In genomic region chrX:48584698-48585097, GRCh38 we compare ENCODE assay signal across 26 cellular contexts. TPM values are rescaled to one million over a fixed set of nuclear protein-coding genes. Genes with fewer than 3 reads are reported as not detected.
A peak's percentile ranks its signal among the peaks of the same experiment; 100 is the strongest.
DNase-seq lines count a peak whose midpoint lies in the region; ATAC-seq, FAIRE-seq and TF ChIP-seq lines count a peak whose summit lies in the region.
"Had no signal": no experiment of that assay in that cellular context is flagged by ENCODE, and none has a peak within 500 bp of the region (broad histone marks: within the 10 kb centered on the region; RNA-seq: fewer than 3 reads in every experiment).

No MANE protein-coding gene starts in this region.

- no peaks in the 10 kb centered on the region for H3K79me2 ChIP-seq in GM12878 (ENCODE audit: control insufficient read depth, insufficient read depth, low read length)

- no peak overlapping the region for H3K4me3 Mint-ChIP-seq in activated T-helper 17 cell treated with anti-CD3 and anti-CD28 coated beads, Interleukin-2, amount 50 U/mL, for 72 hours
- H3K4me3 Mint-ChIP-seq in stimulated activated effector memory CD8-positive, alpha-beta T cell treated with anti-CD3 and anti-CD28 coated beads, Interleukin-12 subunit alpha, Interleukin-12 subunit beta, amount 100 ng/mL, for 72 hours, result no peak overlapping the region
- H3K4me3 Mint-ChIP-seq: B cell; CD4-positive, alpha-beta T cell; CD8-positive, alpha-beta T cell had no signal

- CTCF ChIA-PET in GM12878 (lab: Yijun Ruan, JAX), result no interaction called here

- intact Hi-C loops in GM12878 (cut with micrococcal nuclease; ENCODE audit: unreplicated experiment), result no loop called here

- H3K27me3 Mint-ChIP-seq in activated T-helper 17 cell treated with anti-CD3 and anti-CD28 coated beads, Interleukin-2, amount 50 U/mL, for 72 hours, result no peaks in the 10 kb centered on the region
- H3K27me3 Mint-ChIP-seq: B cell; CD4-positive, alpha-beta T cell had no signal

- peak; percentile 14 for FAIRE-seq in GM19239 (lab: Jason Lieb, UNC)
- no peak for FAIRE-seq in GM12878 (lab: Jason Lieb, UNC)
- FAIRE-seq: A204.1, GM12891 had no signal

- RAD21 ChIA-PET in GM12878 (lab: Charles Lee; ENCODE audit: unreplicated experiment), result no interaction called here

- H2AFZ ChIP-seq in GM12878 (ENCODE audit: control insufficient read depth, low read depth, low read length), result no peak overlapping the region

- no peak for TF ChIP-seq CTCF in GM12878 (IDR thresholded peaks at IDR 0.05 in 2 of 3, conservative IDR thresholded peaks at IDR 0.05 in 1 of 3; ENCODE audit: control insufficient read depth in 2 of 3, extremely low read depth in 1 of 3, insufficient read depth in 1 of 3, low read depth in 3 of 3, low read length in 3 of 3)

- POLR2A ChIA-PET in GM12878 (lab: Charles Lee), result no interaction called here

- no peak overlapping the region for H3K27ac Mint-ChIP-seq in activated T-helper 17 cell treated with anti-CD3 and anti-CD28 coated beads, Interleukin-2, amount 50 U/mL, for 72 hours
- H3K27ac Mint-ChIP-seq in stimulated activated effector memory CD8-positive, alpha-beta T cell treated with anti-CD3 and anti-CD28 coated beads, Interleukin-12 subunit alpha, Interleukin-12 subunit beta, amount 100 ng/mL, for 72 hours, result no peak overlapping the region
- H3K27ac Mint-ChIP-seq: B cell; CD4-positive, alpha-beta T cell; CD8-positive, alpha-beta T cell had no signal

- peaks cover 3% of the 10 kb centered on the region for H3K36me3 Mint-ChIP-seq in activated T-helper 17 cell treated with anti-CD3 and anti-CD28 coated beads, Interleukin-2, amount 50 U/mL, for 72 hours (ENCODE audit: low read depth)
- H3K36me3 Mint-ChIP-seq in stimulated activated effector memory CD8-positive, alpha-beta T cell treated with anti-CD3 and anti-CD28 coated beads, Interleukin-12 subunit alpha, Interleukin-12 subunit beta, amount 100 ng/mL, for 72 hours, result peaks cover 5% of the 10 kb centered on the region

- H3K9me3 Mint-ChIP-seq in activated T-helper 17 cell treated with anti-CD3 and anti-CD28 coated beads, Interleukin-2, amount 50 U/mL, for 72 hours, result no peaks in the 10 kb centered on the region
- no peaks in the 10 kb centered on the region for H3K9me3 Mint-ChIP-seq in stimulated activated effector memory CD8-positive, alpha-beta T cell treated with anti-CD3 and anti-CD28 coated beads, Interleukin-12 subunit alpha, Interleukin-12 subunit beta, amount 100 ng/mL, for 72 hours
- H3K9me3 Mint-ChIP-seq: CD4-positive, alpha-beta T cell; CD8-positive, alpha-beta T cell had no signal

- no peak for TF ChIP-seq RAD21 in GM12878 (IDR thresholded peaks at IDR 0.05; ENCODE audit: insufficient read depth, low read depth, low read length)

- no peak overlapping the region for H3K4me2 ChIP-seq in GM12878 (ENCODE audit: control insufficient read depth, insufficient read depth)
- H3K4me2 ChIP-seq: BLaER1 treated with 17β-estradiol and CSF1 and Interleukin-3, amounts not matched to agents 10 nM and 100 nM had no signal

- SMC1A ChIA-PET in GM12878 (lab: Charles Lee; ENCODE audit: uncharacterized antibody, unreplicated experiment), result no interaction called here

- no peak for TF ChIP-seq POLR2A in GM12878 (IDR thresholded peaks at IDR 0.05; ENCODE audit: low read depth, low read length)

- WGBS in GM12878 (ENCODE audit: insufficient coverage, insufficient replicate concordance, low lambda C conversion rate, missing lambda C conversion rate), result 21% methylated on average over 2 of the region's 2 CpGs

- TF ChIP-seq EP300 in GM12878 (IDR thresholded peaks at IDR 0.05; ENCODE audit: borderline replicate concordance in 1 of 2, control insufficient read depth in 1 of 2, low read depth in 2 of 2, low read length in 2 of 2), result no peak

- BruUV-seq in GM12878 (replicated peaks; lab: Mats Ljungman, UMichigan), result no TSS peak

- H3K4me3 ChIP-seq in GM12878, result no peak overlapping the region
- H3K4me3 ChIP-seq: BLaER1 treated with 17β-estradiol and CSF1 and Interleukin-3, amounts not matched to agents 10 nM and 100 nM had no signal

- H3K9me3 ChIP-seq in GM12878 (replicated peaks; ENCODE audit: control insufficient read depth, insufficient read depth, low read length), result no peaks in the 10 kb centered on the region
- H3K9me3 ChIP-seq: BLaER1 treated with 17β-estradiol and CSF1 and Interleukin-3, amounts not matched to agents 10 nM and 100 nM; Caco-2 had no signal

- peak; percentile 42 for ATAC-seq in activated T-helper 17 cell treated with anti-CD3 and anti-CD28 coated beads, Interleukin-2, amount 50 U/mL, for 72 hours (replicated peaks)
- ATAC-seq in GM12878 (peak; percentile 35), HG03139 (IDR thresholded peaks at IDR 0.05; ENCODE audit: unreplicated experiment) (no peak)
- ATAC-seq in stimulated activated effector memory CD8-positive, alpha-beta T cell treated with anti-CD3 and anti-CD28 coated beads, Interleukin-12 subunit alpha, Interleukin-12 subunit beta, amount 100 ng/mL, for 72 hours, result peak; percentile 44
- ATAC-seq: CD8-positive, alpha-beta T cell had no signal

- no peaks in the 10 kb centered on the region for H3K36me3 ChIP-seq in GM12878 (ENCODE audit: control insufficient read depth in 2 of 2, insufficient read depth in 2 of 2, low read length in 1 of 2)

- no peak overlapping the region for H3K27ac ChIP-seq in GM12878 (ENCODE audit: control insufficient read depth, insufficient read depth)
- H3K27ac ChIP-seq: BLaER1 treated with 17β-estradiol and CSF1 and Interleukin-3, amounts not matched to agents 10 nM and 100 nM; C4-2B had no signal

- in situ Hi-C loops in GM12878 (cut with MboI), result no loop called here

- H3K4me1 ChIP-seq in GM12878 (ENCODE audit: control insufficient read depth, insufficient read depth, low read length), result no peaks in the 10 kb centered on the region
- H3K4me1 ChIP-seq: BLaER1 treated with 17β-estradiol and CSF1 and Interleukin-3, amounts not matched to agents 10 nM and 100 nM had no signal

- no peaks in the 10 kb centered on the region for H3K27me3 ChIP-seq in GM12878 (replicated peaks in 1 of 2; ENCODE audit: control insufficient read depth in 2 of 2, insufficient read depth in 2 of 2, low read length in 1 of 2)

- H4K20me1 ChIP-seq in GM12878 (ENCODE audit: control insufficient read depth, insufficient read depth), result no peaks in the 10 kb centered on the region

- DNase-seq in GM19239 (ENCODE audit: insufficient read length, low spot score) (no peak), GM12878 (ENCODE audit: low read depth, low spot score) (no peak), NCI-H2029 (lab: John Stamatoyannopoulos, UW) (no peak)
- no peak for DNase-seq in stimulated activated effector memory CD8-positive, alpha-beta T cell treated with anti-CD3 and anti-CD28 coated beads, Interleukin-12 subunit alpha, Interleukin-12 subunit beta, amount 100 ng/mL, for 72 hours (ENCODE audit: low spot score in 2 of 2)
- no peak for DNase-seq in stimulated activated CD4-positive, alpha-beta T cell treated with anti-CD3 and anti-CD28 coated beads, Interleukin-1b, Interleukin-23, amount 100 ng/mL, for 48 hours
- DNase-seq in activated CD4-positive, CD25-positive, alpha-beta regulatory T cell treated with anti-CD3 and anti-CD28 coated beads, Interleukin-2, amount 50 U/mL, for 72 hours, result no peak
- DNase-seq: 8988T; AML-193; Caco-2; Calu3; CD4-positive, alpha-beta T cell; CD8-positive, alpha-beta T cell; DMS 273 treated with DMSO at 0.1 percent for 48 hours; DMS153; DMS53; DMS79; DND-41; EL; GDM1 had no signal

- no peak overlapping the region for H3K9ac ChIP-seq in GM12878 (ENCODE audit: control insufficient read depth, insufficient read depth, low read length)
- H3K9ac ChIP-seq: BLaER1 treated with 17β-estradiol and CSF1 and Interleukin-3, amounts not matched to agents 10 nM and 100 nM had no signal

- H3K4me1 Mint-ChIP-seq in activated T-helper 17 cell treated with anti-CD3 and anti-CD28 coated beads, Interleukin-2, amount 50 U/mL, for 72 hours, result peaks cover 3% of the 10 kb centered on the region
- no peaks in the 10 kb centered on the region for H3K4me1 Mint-ChIP-seq in stimulated activated effector memory CD8-positive, alpha-beta T cell treated with anti-CD3 and anti-CD28 coated beads, Interleukin-12 subunit alpha, Interleukin-12 subunit beta, amount 100 ng/mL, for 72 hours

RNA-seq across cellular contexts. Expression of gene RBM3, which starts 10.4 kb away (rescaled TPM):
- 100 to 1,000 TPM; 176 to 335 TPM for total RNA-seq in activated T-helper 17 cell treated with anti-CD3 and anti-CD28 coated beads, Interleukin-2, amount 50 U/mL, for 72 hours
- 140 and 144 TPM in 2 replicates for total RNA-seq in GM12878 (2013; cell fraction: nucleolus; rRNA removed)
- 330 and 346 TPM in 2 replicates for total RNA-seq in GM12878 (2014; rRNA removed)
- 398 and 417 TPM in 2 replicates for total RNA-seq in GM12878 (2014; rRNA removed; fragmentation: Illumina TruSeq; extraction: Trizol)
- total RNA-seq in GM12878 (2021), result 269 and 304 TPM in 2 replicates
- 227 TPM for polyA plus RNA-seq in GM12878 (2011; ENCODE audit: low read depth)
- polyA plus RNA-seq in GM12878 (2011; rRNA removed), result 174 and 221 TPM in 2 replicates
- polyA plus RNA-seq in GM12878 (2011; cell fraction: cytosol; rRNA removed), result 116 and 147 TPM in 2 replicates
- polyA plus RNA-seq in GM12878 (2011; cell fraction: nucleus; rRNA removed), result 135 and 166 TPM in 2 replicates
- 207 and 257 TPM in 2 replicates for polyA plus RNA-seq in GM12878 (2012)
- 435 and 467 TPM in 2 replicates for polyA plus RNA-seq in GM12878 (2014; fragmentation: Illumina TruSeq; extraction: Trizol)
- 100 to 1,000 TPM; 170 to 179 TPM for polyA plus RNA-seq in GM12878 (2014; fragmentation: Nextera tagmentation; extraction: Ambion mirVana)
- polyA plus RNA-seq in GM12878 (2014; rRNA removed), result 385 and 405 TPM in 2 replicates
- 100 to 1,000 TPM; 209 to 213 TPM for polyA plus RNA-seq in GM12878 (2016; fragmentation: Nextera tagmentation; extraction: Ambion mirVana)
- 171 and 172 TPM in 2 replicates for polyA minus RNA-seq in GM12878 (2011; rRNA and poly(A)+ RNA removed)
- 49.4 and 51.5 TPM in 2 replicates for polyA minus RNA-seq in GM12878 (2011; cell fraction: cytosol; rRNA and poly(A)+ RNA removed)
- 75.9 and 125 TPM in 2 replicates for polyA minus RNA-seq in GM12878 (2011; cell fraction: nucleus; rRNA and poly(A)+ RNA removed)

RNA-seq across cellular contexts. Expression of gene WDR13, which starts 12.6 kb away (rescaled TPM):
- total RNA-seq in activated T-helper 17 cell treated with anti-CD3 and anti-CD28 coated beads, Interleukin-2, amount 50 U/mL, for 72 hours, result 10 to 100 TPM; 45.6 to 74.0 TPM
- total RNA-seq in GM12878 (2013; cell fraction: nucleolus; rRNA removed), result 38.3 and 49.7 TPM in 2 replicates
- total RNA-seq in GM12878 (2014; rRNA removed) (51.1 and 52.0 TPM in 2 replicates), GM12878 (2014; rRNA removed; fragmentation: Illumina TruSeq; extraction: Trizol) (16.3 and 17.2 TPM in 2 replicates), GM12878 (2021) (49.5 and 54.3 TPM in 2 replicates)
- polyA plus RNA-seq in GM12878 (2011; ENCODE audit: low read depth), result 18.0 TPM
- polyA plus RNA-seq in GM12878 (2011; rRNA removed) (11.8 and 19.6 TPM in 2 replicates), GM12878 (2014; fragmentation: Illumina TruSeq; extraction: Trizol) (3.9 and 19.8 TPM in 2 replicates), GM12878 (2014; fragmentation: Nextera tagmentation; extraction: Ambion mirVana) (10 to 100 TPM in 1 of 2 experiments, 1 to 10 TPM in 1; 6.9 to 20.1 TPM), GM12878 (2014; rRNA removed) (37.6 and 52.1 TPM in 2 replicates), GM12878 (2016; fragmentation: Nextera tagmentation; extraction: Ambion mirVana) (10 to 100 TPM; 44.6 to 62.7 TPM)
- 64.8 and 77.2 TPM in 2 replicates for polyA plus RNA-seq in GM12878 (2011; cell fraction: cytosol; rRNA removed)
- polyA plus RNA-seq in GM12878 (2011; cell fraction: nucleus; rRNA removed), result 191 and 250 TPM in 2 replicates
- polyA plus RNA-seq in GM12878 (2012), result 64.4 and 133 TPM in 2 replicates
- 18.4 and 45.3 TPM in 2 replicates for polyA minus RNA-seq in GM12878 (2011; rRNA and poly(A)+ RNA removed)
- 13.3 and 19.9 TPM in 2 replicates for polyA minus RNA-seq in GM12878 (2011; cell fraction: cytosol; rRNA and poly(A)+ RNA removed)
- polyA minus RNA-seq in GM12878 (2011; cell fraction: nucleus; rRNA and poly(A)+ RNA removed), result 15.0 and 31.8 TPM in 2 replicates

RNA-seq across cellular contexts. Expression of gene TBC1D25, which starts 45.2 kb away (rescaled TPM):
- 10 to 100 TPM; 19.4 to 25.4 TPM for total RNA-seq in activated T-helper 17 cell treated with anti-CD3 and anti-CD28 coated beads, Interleukin-2, amount 50 U/mL, for 72 hours
- total RNA-seq in GM12878 (2013; cell fraction: nucleolus; rRNA removed), result 12.4 and 13.6 TPM in 2 replicates
- total RNA-seq in GM12878 (2014; rRNA removed), result 8.0 and 8.3 TPM in 2 replicates
- 2.0 and 2.7 TPM in 2 replicates for total RNA-seq in GM12878 (2014; rRNA removed; fragmentation: Illumina TruSeq; extraction: Trizol)
- 17.3 and 20.6 TPM in 2 replicates for total RNA-seq in GM12878 (2021)
- polyA plus RNA-seq in GM12878 (2011; ENCODE audit: low read depth), result 9.3 TPM
- polyA plus RNA-seq in GM12878 (2011; rRNA removed), result 3.6 and 9.6 TPM in 2 replicates
- polyA plus RNA-seq in GM12878 (2011; cell fraction: cytosol; rRNA removed), result 14.6 and 15.2 TPM in 2 replicates
- polyA plus RNA-seq in GM12878 (2011; cell fraction: nucleus; rRNA removed), result 23.3 and 30.6 TPM in 2 replicates
- 18.8 and 19.5 TPM in 2 replicates for polyA plus RNA-seq in GM12878 (2012)
- polyA plus RNA-seq in GM12878 (2014; fragmentation: Illumina TruSeq; extraction: Trizol), result 7.0 and 10.4 TPM in 2 replicates
- polyA plus RNA-seq in GM12878 (2014; fragmentation: Nextera tagmentation; extraction: Ambion mirVana), result 1 to 10 TPM in 1 of 2 experiments, under 1 TPM in 1; 0.79 to 2.3 TPM
- 13.5 and 13.8 TPM in 2 replicates for polyA plus RNA-seq in GM12878 (2014; rRNA removed)
- polyA plus RNA-seq in GM12878 (2016; fragmentation: Nextera tagmentation; extraction: Ambion mirVana), result 10 to 100 TPM; 11.3 to 11.6 TPM
- 9.7 and 12.3 TPM in 2 replicates for polyA minus RNA-seq in GM12878 (2011; rRNA and poly(A)+ RNA removed)
- polyA minus RNA-seq in GM12878 (2011; cell fraction: cytosol; rRNA and poly(A)+ RNA removed), result 3.1 and 5.7 TPM in 2 replicates
- polyA minus RNA-seq in GM12878 (2011; cell fraction: nucleus; rRNA and poly(A)+ RNA removed), result 4.8 and 8.2 TPM in 2 replicates
